8 cellular contexts compared by ENCODE assay signal in the genomic region with DNA sequence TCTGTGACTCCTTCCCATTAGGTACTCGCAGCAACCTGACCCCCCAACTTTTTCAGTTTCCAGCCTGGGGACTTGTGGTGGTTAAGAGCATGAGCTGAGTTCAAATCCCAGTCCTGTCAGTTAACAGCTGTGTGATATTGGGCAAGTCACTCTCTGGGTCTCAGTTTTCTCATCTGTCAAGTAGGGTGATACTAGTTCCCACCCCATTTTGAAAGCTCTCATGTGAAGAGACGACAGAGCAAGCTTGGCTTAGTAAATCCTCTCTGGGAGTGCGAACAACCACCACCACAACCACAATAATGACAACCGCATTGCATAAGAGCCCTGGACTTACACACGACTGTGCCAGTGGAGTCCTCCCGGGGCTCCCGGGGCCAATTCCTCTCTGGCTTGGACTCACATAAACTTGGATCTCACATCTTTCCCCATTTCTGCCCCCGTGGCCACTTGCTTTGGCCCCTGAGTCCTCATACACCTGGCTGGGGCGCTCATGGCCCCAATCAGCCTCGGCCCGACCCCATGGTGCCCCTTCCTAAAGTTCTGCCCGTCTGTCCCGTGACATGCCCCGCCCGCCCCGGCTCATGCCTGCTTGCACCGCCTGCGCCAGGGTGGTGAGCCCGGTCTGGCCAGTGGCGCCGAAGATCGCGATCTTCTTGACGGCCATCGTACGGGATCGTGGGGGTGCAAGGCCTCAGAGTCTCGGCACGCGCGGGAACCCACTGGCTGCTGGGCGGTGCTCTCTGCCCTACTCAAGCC. TPM values are rescaled to one million over a fixed set of nuclear protein-coding genes. Genes with fewer than 3 reads are reported as not detected.
DNase-seq lines count a peak whose midpoint lies in the region; ATAC-seq, FAIRE-seq and TF ChIP-seq lines count a peak whose summit lies in the region.

Gene BLVRB, minus strand, starts transcription at position 721 of the 756 bp plus-strand sequence. Its CDS starts 57 bp downstream, at position 664.

- no peak for TF ChIP-seq CTCF in gastroesophageal sphincter (IDR thresholded peaks at IDR 0.05)
- no peak for TF ChIP-seq CTCF in osteoblast (IDR thresholded peaks at IDR 0.05; ENCODE audit: extremely low read depth, low read depth, low read length)

- H3K36me3 ChIP-seq in MG63, result no peaks in the 10 kb centered on the region; the same call in 1 of the 2 replicates
- peaks cover 0 to 5% of the 10 kb centered on the region in 2 donors for H3K36me3 ChIP-seq in gastroesophageal sphincter
- H3K36me3 ChIP-seq in osteoblast (ENCODE audit: insufficient read depth, low read length), result no peaks in the 10 kb centered on the region

- no peaks in the 10 kb centered on the region for H3K79me2 ChIP-seq in osteoblast (ENCODE audit: insufficient read depth, low read length)

- TF ChIP-seq POLR2A in gastroesophageal sphincter (IDR thresholded peaks at IDR 0.05), result peak; percentile 76 to 89

- FAIRE-seq in urothelium cell line (lab: Jason Lieb, UNC), result no peak

- peak within 1 kb of the TSS; percentile 62 to 95 (median 91) for H3K27ac ChIP-seq in gastroesophageal sphincter
- H3K27ac ChIP-seq in osteoblast (ENCODE audit: low read depth, low read length), result peak within 1 kb of the TSS; percentile 87

- H3K4me2 ChIP-seq in osteoblast (ENCODE audit: insufficient read depth, low read length), result peak within 1 kb of the TSS; percentile 81

- H4K20me1 ChIP-seq in osteoblast (ENCODE audit: insufficient read depth, low read length), result no peaks in the 10 kb centered on the region

- H3K27me3 ChIP-seq in MG63, result no peaks in the 10 kb centered on the region
- H3K27me3 ChIP-seq in gastroesophageal sphincter, result no peaks in the 10 kb centered on the region
- peaks cover 13% of the 10 kb centered on the region for H3K27me3 ChIP-seq in osteoblast (ENCODE audit: insufficient read depth, low read length)

- H3K4me1 Mint-ChIP-seq in activated CD8-positive, alpha-beta memory T cell treated with anti-CD3 and anti-CD28 coated beads, Interleukin-2, amount 10 ng/mL, durations not matched to agents 7 days and 5 days, result peaks cover 34% of the 10 kb centered on the region

- H3K4me1 ChIP-seq in gastroesophageal sphincter (peaks cover 0 to 56% (median 9%) of the 10 kb centered on the region in 3 donors), osteoblast (ENCODE audit: insufficient read depth, low read length) (peaks cover 22% of the 10 kb centered on the region)

- H3K27ac Mint-ChIP-seq in activated CD8-positive, alpha-beta memory T cell treated with anti-CD3 and anti-CD28 coated beads, Interleukin-2, amount 10 ng/mL, durations not matched to agents 7 days and 5 days, result peak within 1 kb of the TSS; percentile 85

- 4 to 14% methylated on average over 4 to 10 of the region's 32 CpGs for WGBS in gastroesophageal sphincter (ENCODE audit: low coverage in 1 of 2), 2 donors

- ATAC-seq in activated CD8-positive, alpha-beta memory T cell treated with anti-CD3 and anti-CD28 coated beads, Interleukin-2, amount 10 ng/mL, durations not matched to agents 7 days and 5 days, result no peak
- peak; percentile 26 for ATAC-seq in gastroesophageal sphincter

- CTCF ChIA-PET in activated CD8-positive, alpha-beta memory T cell treated with anti-CD3 and anti-CD28 coated beads, Interleukin-2, amount 10 ng/mL, durations not matched to agents 7 days and 5 days (lab: Charles Lee), result interaction anchor here (0.8 to 5.0 kb wide), 30 partner anchors 9 to 494 kb away, joined by 3 to 57 read pairs (median 5); partner anchors contain the start of genes C19orf47, LTBP4, PLD3 and PSMC4

- no peaks in the 10 kb centered on the region for H3K9me3 ChIP-seq in MG63
- H3K9me3 ChIP-seq in gastroesophageal sphincter, result no peaks in the 10 kb centered on the region
- no peaks in the 10 kb centered on the region for H3K9me3 ChIP-seq in osteoblast (ENCODE audit: low read depth, low read length)

- H3K4me3 Mint-ChIP-seq in activated CD8-positive, alpha-beta memory T cell treated with anti-CD3 and anti-CD28 coated beads, Interleukin-2, amount 10 ng/mL, durations not matched to agents 7 days and 5 days, result peak within 1 kb of the TSS; percentile 79

- H3K36me3 Mint-ChIP-seq in activated CD8-positive, alpha-beta memory T cell treated with anti-CD3 and anti-CD28 coated beads, Interleukin-2, amount 10 ng/mL, durations not matched to agents 7 days and 5 days, result no peaks in the 10 kb centered on the region

- peak within 1 kb of the TSS; percentile 84 for H2AFZ ChIP-seq in osteoblast (ENCODE audit: low read length)

- no peaks in the 10 kb centered on the region for H3K9me3 Mint-ChIP-seq in activated CD8-positive, alpha-beta memory T cell treated with anti-CD3 and anti-CD28 coated beads, Interleukin-2, amount 10 ng/mL, durations not matched to agents 7 days and 5 days (ENCODE audit: low read depth)

- H3K27me3 Mint-ChIP-seq in activated CD8-positive, alpha-beta memory T cell treated with anti-CD3 and anti-CD28 coated beads, Interleukin-2, amount 10 ng/mL, durations not matched to agents 7 days and 5 days, result peaks cover 23% of the 10 kb centered on the region

- H3K4me3 ChIP-seq in MG63 (peak within 1 kb of the TSS; percentile 71), gastroesophageal sphincter (peak within 1 kb of the TSS; percentile 41 to 63), osteoblast (ENCODE audit: insufficient read depth, low read length) (peak within 1 kb of the TSS; percentile 82)

- TF ChIP-seq EP300 in gastroesophageal sphincter (IDR thresholded peaks at IDR 0.05), result no peak

- DNase-seq in activated T-cell treated with anti-CD3 and anti-CD28 coated beads, Interleukin-2, amount 50 U/mL, for 1 hour, result peak; percentile 24
- no peak for DNase-seq in activated T-cell treated with anti-CD3 and anti-CD28 coated beads, Interleukin-2, amount 50 U/mL, for 48 hours
- DNase-seq in MG63, result no peak
- peak; percentile 78 for DNase-seq in activated CD8-positive, alpha-beta memory T cell treated with anti-CD3 and anti-CD28 coated beads, Interleukin-2, amount 10 ng/mL, durations not matched to agents 7 days and 5 days
- DNase-seq in osteoblast (ENCODE audit: insufficient read length, low spot score, missing footprints), result peak; percentile 89
- DNase-seq in kidney glomerular epithelial cell (lab: John Stamatoyannopoulos, UW), result no peak
- DNase-seq in urothelium cell line (ENCODE audit: low spot score), result no peak

RNA-seq across cellular contexts. Expression of gene BLVRB, which starts in this region (rescaled TPM):
- total RNA-seq in MG63 (2014; rRNA removed; shearing (Covaris generic); ENCODE audit: low replicate concordance), result 140 and 179 TPM in 2 replicates
- 10 to 100 TPM; 12.9 to 23.3 TPM for total RNA-seq in activated CD8-positive, alpha-beta memory T cell treated with anti-CD3 and anti-CD28 coated beads, Interleukin-2, amount 10 ng/mL, durations not matched to agents 7 days and 5 days
- total RNA-seq in gastroesophageal sphincter, result 100 to 1,000 TPM; 146 to 209 (median 164) TPM
- total RNA-seq in osteoblast, result 75.7 and 82.2 TPM in 2 replicates

Comparison
In these comparisons a context has a peak if more than half of its experiments do, and no peak if none do; other contexts are left out.
1. DNase-seq: peak in activated T-cell treated with anti-CD3 and anti-CD28 coated beads, Interleukin-2, amount 50 U/mL, for 1 hour (single experiment), activated CD8-positive, alpha-beta memory T cell treated with anti-CD3 and anti-CD28 coated beads, Interleukin-2, amount 10 ng/mL, durations not matched to agents 7 days and 5 days (single experiment) and osteoblast (single experiment); none in activated T-cell treated with anti-CD3 and anti-CD28 coated beads, Interleukin-2, amount 50 U/mL, for 48 hours (0 of 2), MG63 (single experiment), kidney glomerular epithelial cell (single experiment) and urothelium cell line (single experiment).
2. Peak in every context shown above with its lines, with median percentiles within 50 percentile points of each other: H3K4me3 ChIP-seq.